ENCODE assay signal across 2 cellular contexts in the genomic region with DNA sequence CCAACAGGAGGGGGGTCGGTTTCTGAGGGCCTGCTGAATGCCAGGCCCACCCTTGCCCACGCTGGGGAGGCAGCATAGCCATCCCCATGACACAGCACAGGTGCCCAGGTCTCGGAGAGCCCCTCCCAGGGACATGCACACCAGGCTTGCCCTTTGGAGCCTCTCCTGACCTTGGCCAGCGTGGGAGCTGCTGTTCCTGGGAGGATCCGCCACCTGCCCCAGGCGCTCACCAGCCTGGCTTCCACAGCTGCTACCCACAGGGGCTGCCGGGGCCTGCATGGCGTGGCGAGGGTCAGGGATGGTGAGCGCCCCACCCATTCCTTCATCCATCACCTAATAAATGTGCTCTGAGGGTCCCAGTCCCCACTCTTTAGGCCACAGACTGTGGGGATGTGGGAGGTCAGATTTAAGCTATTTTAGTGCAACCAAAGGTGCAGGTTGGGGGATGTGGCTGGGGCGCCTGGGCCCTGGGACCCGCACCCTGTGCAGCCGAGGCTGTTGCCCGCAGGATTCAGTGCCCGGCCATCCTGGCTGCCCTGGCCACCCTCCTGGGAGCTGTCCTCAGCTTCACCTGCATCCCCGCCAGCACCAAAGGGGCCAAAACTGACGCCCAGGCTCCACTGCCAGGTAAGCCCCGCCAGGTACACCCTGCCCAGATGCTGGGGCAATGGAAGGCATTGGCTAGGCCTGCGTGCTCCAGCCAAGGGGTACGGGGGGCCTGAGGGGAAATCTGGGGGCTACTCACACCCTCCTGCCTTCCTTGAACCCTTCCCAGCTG.
TF ChIP-seq lines count a peak whose summit lies in the region.

No MANE protein-coding gene starts in this region.

TF ChIP-seq in HepG2, 621 proteins besides CTCF, POLR2A, EP300 and RAD21:
- TF ChIP-seq, protein P1, sequence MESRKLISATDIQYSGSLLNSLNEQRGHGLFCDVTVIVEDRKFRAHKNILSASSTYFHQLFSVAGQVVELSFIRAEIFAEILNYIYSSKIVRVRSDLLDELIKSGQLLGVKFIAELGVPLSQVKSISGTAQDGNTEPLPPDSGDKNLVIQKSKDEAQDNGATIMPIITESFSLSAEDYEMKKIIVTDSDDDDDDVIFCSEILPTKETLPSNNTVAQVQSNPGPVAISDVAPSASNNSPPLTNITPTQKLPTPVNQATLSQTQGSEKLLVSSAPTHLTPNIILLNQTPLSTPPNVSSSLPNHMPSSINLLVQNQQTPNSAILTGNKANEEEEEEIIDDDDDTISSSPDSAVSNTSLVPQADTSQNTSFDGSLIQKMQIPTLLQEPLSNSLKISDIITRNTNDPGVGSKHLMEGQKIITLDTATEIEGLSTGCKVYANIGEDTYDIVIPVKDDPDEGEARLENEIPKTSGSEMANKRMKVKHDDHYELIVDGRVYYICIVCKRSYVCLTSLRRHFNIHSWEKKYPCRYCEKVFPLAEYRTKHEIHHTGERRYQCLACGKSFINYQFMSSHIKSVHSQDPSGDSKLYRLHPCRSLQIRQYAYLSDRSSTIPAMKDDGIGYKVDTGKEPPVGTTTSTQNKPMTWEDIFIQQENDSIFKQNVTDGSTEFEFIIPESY (CRISPR knock-in tag; IDR thresholded peaks at IDR 0.05): peak; percentile 94
- TF ChIP-seq HNRNPL (IDR thresholded peaks at IDR 0.05; ENCODE audit: low read depth, low read length) (0 out of 2 replicates have a peak, but pooled peaks have one; percentile 45), RCOR2 (CRISPR knock-in tag; IDR thresholded peaks at IDR 0.05) (no peak), ZNF496 (CRISPR knock-in tag; IDR thresholded peaks at IDR 0.05; ENCODE audit: insufficient replicate concordance) (no peak), RBFOX2 (IDR thresholded peaks at IDR 0.05; ENCODE audit: low read depth, low read length) (0 out of 2 replicates have a peak, but pooled peaks have one; percentile 18), HNF4A (CRISPR knock-in tag; IDR thresholded peaks at IDR 0.05) (0 out of 2 replicates have a peak, but pooled peaks have one; percentile 9), ONECUT2 (CRISPR knock-in tag; IDR thresholded peaks at IDR 0.05) (no peak)
- TF ChIP-seq, protein P2, sequence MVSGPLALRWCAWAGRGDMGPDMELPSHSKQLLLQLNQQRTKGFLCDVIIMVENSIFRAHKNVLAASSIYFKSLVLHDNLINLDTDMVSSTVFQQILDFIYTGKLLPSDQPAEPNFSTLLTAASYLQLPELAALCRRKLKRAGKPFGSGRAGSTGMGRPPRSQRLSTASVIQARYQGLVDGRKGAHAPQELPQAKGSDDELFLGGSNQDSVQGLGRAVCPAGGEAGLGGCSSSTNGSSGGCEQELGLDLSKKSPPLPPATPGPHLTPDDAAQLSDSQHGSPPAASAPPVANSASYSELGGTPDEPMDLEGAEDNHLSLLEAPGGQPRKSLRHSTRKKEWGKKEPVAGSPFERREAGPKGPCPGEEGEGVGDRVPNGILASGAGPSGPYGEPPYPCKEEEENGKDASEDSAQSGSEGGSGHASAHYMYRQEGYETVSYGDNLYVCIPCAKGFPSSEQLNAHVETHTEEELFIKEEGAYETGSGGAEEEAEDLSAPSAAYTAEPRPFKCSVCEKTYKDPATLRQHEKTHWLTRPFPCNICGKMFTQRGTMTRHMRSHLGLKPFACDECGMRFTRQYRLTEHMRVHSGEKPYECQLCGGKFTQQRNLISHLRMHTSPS (CRISPR knock-in tag; IDR thresholded peaks at IDR 0.05; ENCODE audit: low read depth): peak; percentile 40; the same call in 1 of the 2 replicates
TF ChIP-seq in HepG2: peak in this region for 5.

TF ChIP-seq in IMR-90, 13 proteins besides CTCF, POLR2A, EP300 and RAD21:
- TF ChIP-seq BHLHE40 (IDR thresholded peaks at IDR 0.05; ENCODE audit: low read depth, low read length): no peak
- TF ChIP-seq FOS (IDR thresholded peaks at IDR 0.05; ENCODE audit: low read depth, low read length): no peak
- no peak for TF ChIP-seq RCOR1 (IDR thresholded peaks at IDR 0.05; ENCODE audit: insufficient replicate concordance, low read length)
- TF ChIP-seq, protein P3, sequence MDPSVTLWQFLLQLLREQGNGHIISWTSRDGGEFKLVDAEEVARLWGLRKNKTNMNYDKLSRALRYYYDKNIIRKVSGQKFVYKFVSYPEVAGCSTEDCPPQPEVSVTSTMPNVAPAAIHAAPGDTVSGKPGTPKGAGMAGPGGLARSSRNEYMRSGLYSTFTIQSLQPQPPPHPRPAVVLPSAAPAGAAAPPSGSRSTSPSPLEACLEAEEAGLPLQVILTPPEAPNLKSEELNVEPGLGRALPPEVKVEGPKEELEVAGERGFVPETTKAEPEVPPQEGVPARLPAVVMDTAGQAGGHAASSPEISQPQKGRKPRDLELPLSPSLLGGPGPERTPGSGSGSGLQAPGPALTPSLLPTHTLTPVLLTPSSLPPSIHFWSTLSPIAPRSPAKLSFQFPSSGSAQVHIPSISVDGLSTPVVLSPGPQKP (IDR thresholded peaks at IDR 0.05; ENCODE audit: borderline replicate concordance, low read depth, low read length): no peak
- TF ChIP-seq CHD1 (IDR thresholded peaks at IDR 0.05; ENCODE audit: low read depth, low read length): no peak
- no peak for TF ChIP-seq MAFK (IDR thresholded peaks at IDR 0.05; ENCODE audit: low read depth, low read length)
- no peak for TF ChIP-seq CEBPB (IDR thresholded peaks at IDR 0.05; ENCODE audit: low read depth, low read length)
- TF ChIP-seq MAZ (IDR thresholded peaks at IDR 0.05; ENCODE audit: borderline replicate concordance, low read depth, low read length): no peak
- TF ChIP-seq, protein P4, sequence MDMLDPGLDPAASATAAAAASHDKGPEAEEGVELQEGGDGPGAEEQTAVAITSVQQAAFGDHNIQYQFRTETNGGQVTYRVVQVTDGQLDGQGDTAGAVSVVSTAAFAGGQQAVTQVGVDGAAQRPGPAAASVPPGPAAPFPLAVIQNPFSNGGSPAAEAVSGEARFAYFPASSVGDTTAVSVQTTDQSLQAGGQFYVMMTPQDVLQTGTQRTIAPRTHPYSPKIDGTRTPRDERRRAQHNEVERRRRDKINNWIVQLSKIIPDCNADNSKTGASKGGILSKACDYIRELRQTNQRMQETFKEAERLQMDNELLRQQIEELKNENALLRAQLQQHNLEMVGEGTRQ (IDR thresholded peaks at IDR 0.05; ENCODE audit: low read depth, low read length): no peak
- no peak for TF ChIP-seq NFE2L2 (IDR thresholded peaks at IDR 0.05; ENCODE audit: low read depth, low read length)
- no peak for TF ChIP-seq SMC3 (IDR thresholded peaks at IDR 0.05; ENCODE audit: low read depth, low read length)
- no peak for TF ChIP-seq RFX5 (IDR thresholded peaks at IDR 0.05; ENCODE audit: low read depth, low read length)
- TF ChIP-seq MXI1 (IDR thresholded peaks at IDR 0.05; ENCODE audit: borderline replicate concordance, low read depth, low read length): no peak
TF ChIP-seq in IMR-90: peak in this region for 0.
